1 cellular context compared by ENCODE assay signal in the genomic region with DNA sequence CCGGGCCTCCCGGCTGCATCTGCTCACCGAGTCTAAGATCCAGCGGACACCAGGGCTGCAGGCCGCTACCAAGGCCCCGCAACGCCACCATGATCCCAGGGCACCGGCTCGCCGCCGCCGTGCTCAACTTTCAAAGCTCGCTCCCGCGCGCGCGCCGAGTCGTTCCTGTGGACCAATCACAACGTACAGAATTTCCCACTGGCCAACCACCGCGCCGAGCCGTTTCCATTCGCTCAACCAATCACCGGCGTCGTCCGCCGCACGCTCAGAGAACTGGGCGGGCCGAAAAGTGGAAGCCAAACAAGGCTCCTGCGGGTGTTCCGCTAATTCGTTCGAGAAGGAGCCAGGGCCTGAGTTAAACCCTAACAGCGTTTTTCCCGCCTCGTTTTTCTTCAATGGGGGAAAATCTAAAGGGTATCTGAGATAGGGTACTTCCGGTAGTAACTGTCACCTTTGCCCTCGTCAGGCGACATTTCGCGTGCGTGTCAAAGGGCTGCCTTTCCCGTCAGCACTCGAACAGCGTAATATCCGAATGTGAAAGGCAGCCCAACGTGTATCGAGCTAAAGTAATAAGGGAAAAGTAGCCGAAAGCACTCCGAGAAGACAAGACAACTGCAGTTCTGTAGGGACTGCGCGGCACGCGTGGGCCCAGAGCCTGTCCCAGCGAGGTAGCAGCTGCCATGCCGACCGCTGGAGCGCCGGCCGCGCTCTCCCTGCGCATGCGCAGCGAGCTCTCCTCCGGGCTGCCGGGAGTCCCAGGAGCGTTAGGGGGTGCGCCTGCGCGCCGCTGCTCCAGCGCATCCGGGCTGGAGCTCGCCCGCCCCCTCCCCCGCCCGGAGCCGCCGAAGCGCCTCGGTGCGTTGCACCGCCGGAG.
TF ChIP-seq lines count a peak whose summit lies in the region.

A gene with protein sequence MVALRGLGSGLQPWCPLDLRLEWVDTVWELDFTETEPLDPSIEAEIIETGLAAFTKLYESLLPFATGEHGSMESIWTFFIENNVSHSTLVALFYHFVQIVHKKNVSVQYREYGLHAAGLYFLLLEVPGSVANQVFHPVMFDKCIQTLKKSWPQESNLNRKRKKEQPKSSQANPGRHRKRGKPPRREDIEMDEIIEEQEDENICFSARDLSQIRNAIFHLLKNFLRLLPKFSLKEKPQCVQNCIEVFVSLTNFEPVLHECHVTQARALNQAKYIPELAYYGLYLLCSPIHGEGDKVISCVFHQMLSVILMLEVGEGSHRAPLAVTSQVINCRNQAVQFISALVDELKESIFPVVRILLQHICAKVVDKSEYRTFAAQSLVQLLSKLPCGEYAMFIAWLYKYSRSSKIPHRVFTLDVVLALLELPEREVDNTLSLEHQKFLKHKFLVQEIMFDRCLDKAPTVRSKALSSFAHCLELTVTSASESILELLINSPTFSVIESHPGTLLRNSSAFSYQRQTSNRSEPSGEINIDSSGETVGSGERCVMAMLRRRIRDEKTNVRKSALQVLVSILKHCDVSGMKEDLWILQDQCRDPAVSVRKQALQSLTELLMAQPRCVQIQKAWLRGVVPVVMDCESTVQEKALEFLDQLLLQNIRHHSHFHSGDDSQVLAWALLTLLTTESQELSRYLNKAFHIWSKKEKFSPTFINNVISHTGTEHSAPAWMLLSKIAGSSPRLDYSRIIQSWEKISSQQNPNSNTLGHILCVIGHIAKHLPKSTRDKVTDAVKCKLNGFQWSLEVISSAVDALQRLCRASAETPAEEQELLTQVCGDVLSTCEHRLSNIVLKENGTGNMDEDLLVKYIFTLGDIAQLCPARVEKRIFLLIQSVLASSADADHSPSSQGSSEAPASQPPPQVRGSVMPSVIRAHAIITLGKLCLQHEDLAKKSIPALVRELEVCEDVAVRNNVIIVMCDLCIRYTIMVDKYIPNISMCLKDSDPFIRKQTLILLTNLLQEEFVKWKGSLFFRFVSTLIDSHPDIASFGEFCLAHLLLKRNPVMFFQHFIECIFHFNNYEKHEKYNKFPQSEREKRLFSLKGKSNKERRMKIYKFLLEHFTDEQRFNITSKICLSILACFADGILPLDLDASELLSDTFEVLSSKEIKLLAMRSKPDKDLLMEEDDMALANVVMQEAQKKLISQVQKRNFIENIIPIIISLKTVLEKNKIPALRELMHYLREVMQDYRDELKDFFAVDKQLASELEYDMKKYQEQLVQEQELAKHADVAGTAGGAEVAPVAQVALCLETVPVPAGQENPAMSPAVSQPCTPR (N-terminal part only) (minus strand): TSS at position 132 of the 874 bp plus-strand sequence. CDS start 41 bp downstream, at position 91.
A gene (plus strand): TSS at position 836 of the 874 bp plus-strand sequence. CDS start 452 bp downstream, outside the sequence.

TF ChIP-seq in HepG2, 621 proteins besides CTCF, POLR2A, EP300 and RAD21 (continued from another document and continues in another):
- TF ChIP-seq, protein P1, sequence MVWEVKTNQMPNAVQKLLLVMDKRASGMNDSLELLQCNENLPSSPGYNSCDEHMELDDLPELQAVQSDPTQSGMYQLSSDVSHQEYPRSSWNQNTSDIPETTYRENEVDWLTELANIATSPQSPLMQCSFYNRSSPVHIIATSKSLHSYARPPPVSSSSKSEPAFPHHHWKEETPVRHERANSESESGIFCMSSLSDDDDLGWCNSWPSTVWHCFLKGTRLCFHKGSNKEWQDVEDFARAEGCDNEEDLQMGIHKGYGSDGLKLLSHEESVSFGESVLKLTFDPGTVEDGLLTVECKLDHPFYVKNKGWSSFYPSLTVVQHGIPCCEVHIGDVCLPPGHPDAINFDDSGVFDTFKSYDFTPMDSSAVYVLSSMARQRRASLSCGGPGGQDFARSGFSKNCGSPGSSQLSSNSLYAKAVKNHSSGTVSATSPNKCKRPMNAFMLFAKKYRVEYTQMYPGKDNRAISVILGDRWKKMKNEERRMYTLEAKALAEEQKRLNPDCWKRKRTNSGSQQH (CRISPR knock-in tag; IDR thresholded peaks at IDR 0.05; ENCODE audit: low read depth), result peak; percentile 71; the same call in 1 of the 2 replicates
- no peak for TF ChIP-seq MTF1 (CRISPR knock-in tag; IDR thresholded peaks at IDR 0.05)
- peak; percentile 33; the same call in 1 of the 2 replicates for TF ChIP-seq ZBTB7B (CRISPR knock-in tag; IDR thresholded peaks at IDR 0.05)
- no peak for TF ChIP-seq GTF3A (CRISPR knock-in tag; conservative IDR thresholded peaks at IDR 0.05)
- no peak for TF ChIP-seq EEA1 (CRISPR knock-in tag; IDR thresholded peaks at IDR 0.05; ENCODE audit: borderline replicate concordance)
- TF ChIP-seq TBX3 (IDR thresholded peaks at IDR 0.05; ENCODE audit: borderline replicate concordance), result no peak
- TF ChIP-seq, protein P2, sequence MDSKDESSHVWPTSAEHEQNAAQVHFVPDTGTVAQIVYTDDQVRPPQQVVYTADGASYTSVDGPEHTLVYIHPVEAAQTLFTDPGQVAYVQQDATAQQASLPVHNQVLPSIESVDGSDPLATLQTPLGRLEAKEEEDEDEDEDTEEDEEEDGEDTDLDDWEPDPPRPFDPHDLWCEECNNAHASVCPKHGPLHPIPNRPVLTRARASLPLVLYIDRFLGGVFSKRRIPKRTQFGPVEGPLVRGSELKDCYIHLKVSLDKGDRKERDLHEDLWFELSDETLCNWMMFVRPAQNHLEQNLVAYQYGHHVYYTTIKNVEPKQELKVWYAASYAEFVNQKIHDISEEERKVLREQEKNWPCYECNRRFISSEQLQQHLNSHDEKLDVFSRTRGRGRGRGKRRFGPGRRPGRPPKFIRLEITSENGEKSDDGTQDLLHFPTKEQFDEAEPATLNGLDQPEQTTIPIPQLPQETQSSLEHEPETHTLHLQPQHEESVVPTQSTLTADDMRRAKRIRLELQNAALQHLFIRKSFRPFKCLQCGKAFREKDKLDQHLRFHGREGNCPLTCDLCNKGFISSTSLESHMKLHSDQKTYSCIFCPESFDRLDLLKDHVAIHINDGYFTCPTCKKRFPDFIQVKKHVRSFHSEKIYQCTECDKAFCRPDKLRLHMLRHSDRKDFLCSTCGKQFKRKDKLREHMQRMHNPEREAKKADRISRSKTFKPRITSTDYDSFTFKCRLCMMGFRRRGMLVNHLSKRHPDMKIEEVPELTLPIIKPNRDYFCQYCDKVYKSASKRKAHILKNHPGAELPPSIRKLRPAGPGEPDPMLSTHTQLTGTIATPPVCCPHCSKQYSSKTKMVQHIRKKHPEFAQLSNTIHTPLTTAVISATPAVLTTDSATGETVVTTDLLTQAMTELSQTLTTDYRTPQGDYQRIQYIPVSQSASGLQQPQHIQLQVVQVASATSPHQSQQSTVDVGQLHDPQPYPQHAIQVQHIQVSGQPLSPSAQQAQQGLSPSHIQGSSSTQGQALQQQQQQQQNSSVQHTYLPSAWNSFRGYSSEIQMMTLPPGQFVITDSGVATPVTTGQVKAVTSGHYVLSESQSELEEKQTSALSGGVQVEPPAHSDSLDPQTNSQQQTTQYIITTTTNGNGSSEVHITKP (CRISPR knock-in tag; IDR thresholded peaks at IDR 0.05; ENCODE audit: low read depth), result 0 out of 2 replicates have a peak, but pooled peaks have one; percentile 50
- no peak for TF ChIP-seq GTF2F1 (IDR thresholded peaks at IDR 0.05; ENCODE audit: low read length)
- peak; percentile 95 for TF ChIP-seq NFYB (CRISPR knock-in tag; IDR thresholded peaks at IDR 0.05)
- no peak for TF ChIP-seq PRPF4 (IDR thresholded peaks at IDR 0.05; ENCODE audit: low read depth, low read length, poor library complexity, severe bottlenecking)
- TF ChIP-seq, protein P3, sequence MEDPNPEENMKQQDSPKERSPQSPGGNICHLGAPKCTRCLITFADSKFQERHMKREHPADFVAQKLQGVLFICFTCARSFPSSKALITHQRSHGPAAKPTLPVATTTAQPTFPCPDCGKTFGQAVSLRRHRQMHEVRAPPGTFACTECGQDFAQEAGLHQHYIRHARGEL (CRISPR knock-in tag; IDR thresholded peaks at IDR 0.05), result 0 out of 2 replicates have a peak, but pooled peaks have one; percentile 30
- TF ChIP-seq MEIS1 (CRISPR knock-in tag; IDR thresholded peaks at IDR 0.05; ENCODE audit: borderline replicate concordance), result peak; percentile 63; the same call in 1 of the 2 replicates
- TF ChIP-seq, protein P4, sequence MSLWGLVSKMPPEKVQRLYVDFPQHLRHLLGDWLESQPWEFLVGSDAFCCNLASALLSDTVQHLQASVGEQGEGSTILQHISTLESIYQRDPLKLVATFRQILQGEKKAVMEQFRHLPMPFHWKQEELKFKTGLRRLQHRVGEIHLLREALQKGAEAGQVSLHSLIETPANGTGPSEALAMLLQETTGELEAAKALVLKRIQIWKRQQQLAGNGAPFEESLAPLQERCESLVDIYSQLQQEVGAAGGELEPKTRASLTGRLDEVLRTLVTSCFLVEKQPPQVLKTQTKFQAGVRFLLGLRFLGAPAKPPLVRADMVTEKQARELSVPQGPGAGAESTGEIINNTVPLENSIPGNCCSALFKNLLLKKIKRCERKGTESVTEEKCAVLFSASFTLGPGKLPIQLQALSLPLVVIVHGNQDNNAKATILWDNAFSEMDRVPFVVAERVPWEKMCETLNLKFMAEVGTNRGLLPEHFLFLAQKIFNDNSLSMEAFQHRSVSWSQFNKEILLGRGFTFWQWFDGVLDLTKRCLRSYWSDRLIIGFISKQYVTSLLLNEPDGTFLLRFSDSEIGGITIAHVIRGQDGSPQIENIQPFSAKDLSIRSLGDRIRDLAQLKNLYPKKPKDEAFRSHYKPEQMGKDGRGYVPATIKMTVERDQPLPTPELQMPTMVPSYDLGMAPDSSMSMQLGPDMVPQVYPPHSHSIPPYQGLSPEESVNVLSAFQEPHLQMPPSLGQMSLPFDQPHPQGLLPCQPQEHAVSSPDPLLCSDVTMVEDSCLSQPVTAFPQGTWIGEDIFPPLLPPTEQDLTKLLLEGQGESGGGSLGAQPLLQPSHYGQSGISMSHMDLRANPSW (CRISPR knock-in tag; IDR thresholded peaks at IDR 0.05; ENCODE audit: borderline replicate concordance), result no peak
- peak; percentile 42; the same call in 1 of the 2 replicates for TF ChIP-seq ELF3 (CRISPR knock-in tag; IDR thresholded peaks at IDR 0.05)
- no peak for TF ChIP-seq TRIM24 (CRISPR knock-in tag; IDR thresholded peaks at IDR 0.05)
- TF ChIP-seq ZNF570 (CRISPR knock-in tag; IDR thresholded peaks at IDR 0.05; ENCODE audit: borderline replicate concordance), result no peak
- TF ChIP-seq ZNF75D (CRISPR knock-in tag; IDR thresholded peaks at IDR 0.05; ENCODE audit: borderline replicate concordance), result no peak
- TF ChIP-seq SALL1 (CRISPR knock-in tag; IDR thresholded peaks at IDR 0.05), result peak; percentile 39
- TF ChIP-seq, protein P5, sequence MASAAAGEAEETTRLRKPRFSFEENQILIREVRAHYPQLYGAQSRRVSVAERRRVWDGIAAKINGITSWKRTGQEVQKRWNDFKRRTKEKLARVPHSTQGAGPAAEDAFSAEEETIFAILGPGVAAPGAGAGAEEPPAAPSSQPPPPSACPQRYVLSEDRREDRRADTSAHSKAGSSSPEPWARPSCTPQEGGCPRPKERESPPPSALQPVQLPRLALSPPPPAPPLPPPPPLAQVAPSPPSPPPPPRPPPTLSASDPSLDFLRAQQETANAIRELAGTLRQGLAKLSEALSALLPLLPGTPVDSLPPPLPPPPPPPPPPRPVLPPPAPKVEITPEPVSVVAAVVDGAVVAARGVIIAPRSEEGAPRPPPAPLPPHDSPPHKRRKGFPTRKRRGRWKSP (CRISPR knock-in tag; IDR thresholded peaks at IDR 0.05), result peak; percentile 97
- TF ChIP-seq TMF1 (CRISPR knock-in tag; IDR thresholded peaks at IDR 0.05; ENCODE audit: low read depth), result no peak
- TF ChIP-seq, protein P6, sequence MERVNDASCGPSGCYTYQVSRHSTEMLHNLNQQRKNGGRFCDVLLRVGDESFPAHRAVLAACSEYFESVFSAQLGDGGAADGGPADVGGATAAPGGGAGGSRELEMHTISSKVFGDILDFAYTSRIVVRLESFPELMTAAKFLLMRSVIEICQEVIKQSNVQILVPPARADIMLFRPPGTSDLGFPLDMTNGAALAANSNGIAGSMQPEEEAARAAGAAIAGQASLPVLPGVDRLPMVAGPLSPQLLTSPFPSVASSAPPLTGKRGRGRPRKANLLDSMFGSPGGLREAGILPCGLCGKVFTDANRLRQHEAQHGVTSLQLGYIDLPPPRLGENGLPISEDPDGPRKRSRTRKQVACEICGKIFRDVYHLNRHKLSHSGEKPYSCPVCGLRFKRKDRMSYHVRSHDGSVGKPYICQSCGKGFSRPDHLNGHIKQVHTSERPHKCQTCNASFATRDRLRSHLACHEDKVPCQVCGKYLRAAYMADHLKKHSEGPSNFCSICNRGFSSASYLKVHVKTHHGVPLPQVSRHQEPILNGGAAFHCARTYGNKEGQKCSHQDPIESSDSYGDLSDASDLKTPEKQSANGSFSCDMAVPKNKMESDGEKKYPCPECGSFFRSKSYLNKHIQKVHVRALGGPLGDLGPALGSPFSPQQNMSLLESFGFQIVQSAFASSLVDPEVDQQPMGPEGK (CRISPR knock-in tag; IDR thresholded peaks at IDR 0.05), result peak; percentile 37; the same call in 1 of the 2 replicates
- peak; percentile 94 for TF ChIP-seq REL (CRISPR knock-in tag; conservative IDR thresholded peaks at IDR 0.05)
- TF ChIP-seq, protein P7, sequence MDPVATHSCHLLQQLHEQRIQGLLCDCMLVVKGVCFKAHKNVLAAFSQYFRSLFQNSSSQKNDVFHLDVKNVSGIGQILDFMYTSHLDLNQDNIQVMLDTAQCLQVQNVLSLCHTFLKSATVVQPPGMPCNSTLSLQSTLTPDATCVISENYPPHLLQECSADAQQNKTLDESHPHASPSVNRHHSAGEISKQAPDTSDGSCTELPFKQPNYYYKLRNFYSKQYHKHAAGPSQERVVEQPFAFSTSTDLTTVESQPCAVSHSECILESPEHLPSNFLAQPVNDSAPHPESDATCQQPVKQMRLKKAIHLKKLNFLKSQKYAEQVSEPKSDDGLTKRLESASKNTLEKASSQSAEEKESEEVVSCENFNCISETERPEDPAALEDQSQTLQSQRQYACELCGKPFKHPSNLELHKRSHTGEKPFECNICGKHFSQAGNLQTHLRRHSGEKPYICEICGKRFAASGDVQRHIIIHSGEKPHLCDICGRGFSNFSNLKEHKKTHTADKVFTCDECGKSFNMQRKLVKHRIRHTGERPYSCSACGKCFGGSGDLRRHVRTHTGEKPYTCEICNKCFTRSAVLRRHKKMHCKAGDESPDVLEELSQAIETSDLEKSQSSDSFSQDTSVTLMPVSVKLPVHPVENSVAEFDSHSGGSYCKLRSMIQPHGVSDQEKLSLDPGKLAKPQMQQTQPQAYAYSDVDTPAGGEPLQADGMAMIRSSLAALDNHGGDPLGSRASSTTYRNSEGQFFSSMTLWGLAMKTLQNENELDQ (CRISPR knock-in tag; IDR thresholded peaks at IDR 0.05; ENCODE audit: borderline replicate concordance), result peak; percentile 44; the same call in 1 of the 2 replicates
- TF ChIP-seq, protein P8, sequence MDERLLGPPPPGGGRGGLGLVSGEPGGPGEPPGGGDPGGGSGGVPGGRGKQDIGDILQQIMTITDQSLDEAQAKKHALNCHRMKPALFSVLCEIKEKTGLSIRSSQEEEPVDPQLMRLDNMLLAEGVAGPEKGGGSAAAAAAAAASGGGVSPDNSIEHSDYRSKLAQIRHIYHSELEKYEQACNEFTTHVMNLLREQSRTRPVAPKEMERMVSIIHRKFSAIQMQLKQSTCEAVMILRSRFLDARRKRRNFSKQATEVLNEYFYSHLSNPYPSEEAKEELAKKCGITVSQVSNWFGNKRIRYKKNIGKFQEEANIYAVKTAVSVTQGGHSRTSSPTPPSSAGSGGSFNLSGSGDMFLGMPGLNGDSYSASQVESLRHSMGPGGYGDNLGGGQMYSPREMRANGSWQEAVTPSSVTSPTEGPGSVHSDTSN (CRISPR knock-in tag; IDR thresholded peaks at IDR 0.05), result no peak; the same call in 1 of the 2 replicates
- TF ChIP-seq ZNF432 (CRISPR knock-in tag; IDR thresholded peaks at IDR 0.05; ENCODE audit: borderline replicate concordance), result no peak
- TF ChIP-seq, protein P9, sequence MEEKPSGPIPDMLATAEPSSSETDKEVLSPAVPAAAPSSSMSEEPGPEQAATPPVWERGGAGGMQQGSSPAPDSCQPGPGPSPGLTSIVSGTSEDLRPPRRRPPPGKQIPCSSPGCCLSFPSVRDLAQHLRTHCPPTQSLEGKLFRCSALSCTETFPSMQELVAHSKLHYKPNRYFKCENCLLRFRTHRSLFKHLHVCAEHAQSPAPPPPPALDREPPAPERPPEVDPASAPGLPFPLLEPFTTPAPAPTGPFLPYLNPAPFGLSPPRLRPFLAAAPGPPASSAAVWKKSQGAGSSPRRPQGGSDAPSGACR (CRISPR knock-in tag; IDR thresholded peaks at IDR 0.05), result peak; percentile 88
- peak; percentile 87 for TF ChIP-seq SIN3B (IDR thresholded peaks at IDR 0.05; ENCODE audit: low read length)
- peak; percentile 49; the same call in 1 of the 2 replicates for TF ChIP-seq ZFP37 (CRISPR knock-in tag; IDR thresholded peaks at IDR 0.05; ENCODE audit: borderline replicate concordance)
